In the genomic region with DNA sequence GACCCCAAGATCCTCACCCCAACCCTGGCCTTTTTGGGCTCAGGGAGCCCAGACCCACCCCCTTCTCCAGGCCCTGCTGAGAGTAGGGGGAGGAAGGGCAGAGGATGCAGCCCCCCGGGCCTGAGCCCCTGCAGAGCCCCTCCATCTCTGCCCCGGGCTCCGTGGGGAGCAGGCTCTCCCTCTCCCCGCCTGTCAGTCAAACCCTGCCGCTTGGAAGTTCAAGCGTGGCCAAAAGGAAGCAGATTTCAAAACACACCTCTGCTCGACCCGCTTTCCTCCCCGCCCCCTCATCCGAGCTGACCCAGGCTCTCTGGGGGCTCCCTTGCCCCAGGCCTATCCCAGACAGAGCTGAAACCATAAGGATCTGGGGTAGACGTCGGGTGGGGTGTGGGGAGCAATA, we compare ENCODE assay signal across 26 cellular contexts.
"Had no signal": no experiment of that assay in that cellular context is flagged by ENCODE, and none has a peak within 500 bp of the region (broad histone marks: within the 10 kb centered on the region; RNA-seq: fewer than 3 reads in every experiment).

No MANE protein-coding gene starts in this region.

- DNase-seq: activated B cell treated with CpG ODN at 0.5 μM for 24 hours; activated CD4-positive, alpha-beta T cell treated with anti-CD3 and anti-CD28 coated beads for 1 hour; activated CD4-positive, alpha-beta T cell treated with anti-CD3 and anti-CD28 coated beads, Interleukin-2, amount 10 ng/mL, durations not matched to agents 24 days and 14 days; activated CD4-positive, alpha-beta T cell treated with anti-CD3 and anti-CD28 coated beads, Interleukin-2, amount 50 U/mL, for 48 hours; activated CD8-positive, alpha-beta memory T cell treated with anti-CD3 and anti-CD28 coated beads, Interleukin-2, amount 10 ng/mL, durations not matched to agents 7 days and 5 days; activated effector memory CD4-positive, alpha-beta T cell treated with anti-CD3 and anti-CD28 coated beads, Interleukin-2, amount 50 U/mL, for 16 hours; activated naive CD4-positive, alpha-beta T cell treated with Interleukin-2 at 50 U/mL for 16 hours; activated naive CD8-positive, alpha-beta T cell treated with anti-CD3 and anti-CD28 coated beads, Interleukin-2, amount 50 U/mL, for 24 hours; activated T-cell treated with anti-CD3 and anti-CD28 coated beads, Interleukin-2, amount 50 U/mL, for 4 hours; amniotic stem cell; body of pancreas; central memory CD4-positive, alpha-beta T cell; NCI-H1048; NCI-H1417; NCI-H2029; NCI-H2107; NCI-H2171 treated with DMSO at 0.1 percent for 48 hours; NCI-H345; NCI-H510A treated with DMSO at 0.1 percent for 48 hours; NCI-H69; NK-92 treated with Interleukin-12 subunit alpha and Interleukin-12 subunit beta, amount 100 ng/mL, for 24 hours; SHP77; T-helper 17 cell; T-helper 9 cell had no signal

- H3K27me3 ChIP-seq: ascending aorta, body of pancreas had no signal

- H3K9me3 ChIP-seq: ascending aorta, body of pancreas had no signal

- H3K36me3 ChIP-seq: ascending aorta had no signal

- H3K27ac ChIP-seq: ascending aorta, body of pancreas had no signal

- H3K4me3 Mint-ChIP-seq: activated B cell treated with CpG ODN at 0.5 μM for 24 hours; activated CD4-positive, alpha-beta T cell treated with anti-CD3 and anti-CD28 coated beads, Interleukin-2, amount 10 ng/mL, durations not matched to agents 24 days and 14 days; activated CD8-positive, alpha-beta memory T cell treated with anti-CD3 and anti-CD28 coated beads, Interleukin-2, amount 10 ng/mL, durations not matched to agents 7 days and 5 days; activated naive CD8-positive, alpha-beta T cell treated with anti-CD3 and anti-CD28 coated beads, Interleukin-2, amount 50 U/mL, for 24 hours; activated T-cell treated with anti-CD3 and anti-CD28 coated beads, Interleukin-2, amount 50 U/mL, for 4 hours; T-helper 17 cell had no signal

- H3K36me3 Mint-ChIP-seq: activated naive CD4-positive, alpha-beta T cell treated with anti-CD3 and anti-CD28 coated beads, Interleukin-2, amount 50 U/mL, for 72 hours had no signal

- ATAC-seq: activated CD8-positive, alpha-beta memory T cell treated with anti-CD3 and anti-CD28 coated beads, Interleukin-2, amount 10 ng/mL, durations not matched to agents 7 days and 5 days; activated naive CD4-positive, alpha-beta T cell treated with anti-CD3 and anti-CD28 coated beads, Interleukin-2, amount 50 U/mL, for 72 hours; activated naive CD8-positive, alpha-beta T cell treated with anti-CD3 and anti-CD28 coated beads, Interleukin-2, amount 50 U/mL, for 24 hours; activated T-cell treated with anti-CD3 and anti-CD28 coated beads, Interleukin-2, amount 50 U/mL, for 4 hours; body of pancreas; T-helper 17 cell had no signal

- H3K4me1 ChIP-seq: ascending aorta, body of pancreas had no signal

- H3K27ac Mint-ChIP-seq: activated B cell treated with CpG ODN at 0.5 μM for 24 hours; activated CD8-positive, alpha-beta memory T cell treated with anti-CD3 and anti-CD28 coated beads, Interleukin-2, amount 10 ng/mL, durations not matched to agents 7 days and 5 days; activated naive CD8-positive, alpha-beta T cell treated with anti-CD3 and anti-CD28 coated beads, Interleukin-2, amount 50 U/mL, for 24 hours; T-helper 17 cell had no signal

- H3K4me3 ChIP-seq: ascending aorta, body of pancreas had no signal

- H3K9me3 Mint-ChIP-seq: activated B cell treated with CpG ODN at 0.5 μM for 24 hours; activated CD4-positive, alpha-beta T cell treated with anti-CD3 and anti-CD28 coated beads, Interleukin-2, amount 10 ng/mL, durations not matched to agents 24 days and 14 days; activated naive CD4-positive, alpha-beta T cell treated with anti-CD3 and anti-CD28 coated beads, Interleukin-2, amount 50 U/mL, for 72 hours; activated naive CD8-positive, alpha-beta T cell treated with anti-CD3 and anti-CD28 coated beads, Interleukin-2, amount 50 U/mL, for 24 hours; activated T-cell treated with anti-CD3 and anti-CD28 coated beads, Interleukin-2, amount 50 U/mL, for 4 hours had no signal
